In genomic region chr7:41255113-41255512, GRCh38 we compare ENCODE assay signal across 8 cellular contexts.
"Had no signal": no experiment of that assay in that cellular context is flagged by ENCODE, and none has a peak within 500 bp of the region (broad histone marks: within the 10 kb centered on the region; RNA-seq: fewer than 3 reads in every experiment).

No MANE protein-coding gene starts in this region.

- H3K27ac Mint-ChIP-seq: GM23338 had no signal

- H3K9me3 Mint-ChIP-seq: HFFc6 had no signal

- H3K4me1 ChIP-seq: HAP-1 had no signal

- DNase-seq: GOT3, H9, HCEC 1CT, HFFc6 had no signal

- H3K4me3 ChIP-seq: GM23248, GM23338, HAP-1 had no signal

- H3K36me3 ChIP-seq: HAP-1 had no signal

- H3K27ac ChIP-seq: GM23248 had no signal

- H2AFZ ChIP-seq: GM23338 had no signal

- H3K9ac ChIP-seq: GM23248 had no signal

- H3K4me3 Mint-ChIP-seq: GM23338, H9, HFFc6 had no signal

- ATAC-seq: GM23338, HCT116 had no signal

- H3K9me3 ChIP-seq: HAP-1 had no signal

- H3K4me2 ChIP-seq: GM23338 had no signal
